In the genomic region with DNA sequence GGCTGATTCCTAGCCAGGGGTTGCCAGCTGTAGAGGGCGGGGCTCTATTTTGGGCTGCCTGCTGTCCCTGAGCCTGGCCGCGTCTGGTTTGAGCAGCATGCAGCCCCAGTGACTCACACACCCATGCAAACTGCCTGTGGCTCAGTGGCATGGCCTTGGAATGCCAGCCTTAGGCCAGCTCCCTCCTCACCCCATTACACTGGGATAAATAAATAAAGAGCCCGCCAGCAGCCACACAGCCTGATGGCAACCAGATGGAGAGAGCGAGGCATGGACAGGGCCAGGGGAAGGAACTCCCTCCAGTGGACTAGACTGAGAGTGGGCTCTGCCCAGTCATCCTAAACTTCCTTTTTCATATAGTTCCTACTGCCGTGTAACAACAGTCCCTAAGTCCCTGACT, we compare ENCODE assay signal across 13 cellular contexts. TPM values are rescaled to one million over a fixed set of nuclear protein-coding genes. Genes with fewer than 3 reads are reported as not detected.
DNase-seq lines count a peak whose midpoint lies in the region; FAIRE-seq and TF ChIP-seq lines count a peak whose summit lies in the region.
"Had no signal": no experiment of that assay in that cellular context is flagged by ENCODE, and none has a peak within 500 bp of the region (broad histone marks: within the 10 kb centered on the region; RNA-seq: fewer than 3 reads in every experiment).

No MANE protein-coding gene starts in this region.

- H2AFZ ChIP-seq in SK-N-SH (ENCODE audit: low read depth) (no peak overlapping the region), fibroblast of lung (ENCODE audit: low read length) (no peak overlapping the region)

- 70% methylated on average over 6 of the region's 6 CpGs for WGBS in SK-N-SH (ENCODE audit: low lambda C conversion rate)

- H3K79me2 ChIP-seq in SK-N-SH (ENCODE audit: insufficient read depth), result no peaks in the 10 kb centered on the region
- H3K79me2 ChIP-seq in fibroblast of lung (ENCODE audit: control insufficient read depth, insufficient read depth, low read length), result no peaks in the 10 kb centered on the region

- peaks cover 8 to 10% of the 10 kb centered on the region in 2 experiments; a peak in 1 of 4 replicates for H3K4me1 ChIP-seq in SK-N-SH (ENCODE audit: control insufficient read depth in 1 of 2, insufficient read depth in 2 of 2, low read depth in 1 of 2, low read length in 1 of 2)
- peaks cover 4% of the 10 kb centered on the region for H3K4me1 ChIP-seq in fibroblast of lung (ENCODE audit: control insufficient read depth, extremely low read depth, insufficient read depth, low read length)

- H3K27ac ChIP-seq in SK-N-SH (ENCODE audit: low read depth in 2 of 2, low read length in 1 of 2) (peak overlapping the region in 1 of 2 experiments; percentile 19; a peak in 2 of 4 replicates), fibroblast of lung (ENCODE audit: insufficient read depth, low read length) (no peak overlapping the region)
- H3K27ac ChIP-seq: Peyer's patch had no signal

- H3K27me3 ChIP-seq in SK-N-SH (ENCODE audit: insufficient read depth) (no peaks in the 10 kb centered on the region), fibroblast of lung (ENCODE audit: control insufficient read depth, insufficient read depth, low read length) (no peaks in the 10 kb centered on the region)
- H3K27me3 ChIP-seq: Peyer's patch had no signal

- CTCF ChIA-PET in SK-N-SH (lab: Yijun Ruan, JAX), result interaction anchor here (1.0 to 10.8 kb wide), 8 partner anchors 12 to 162 kb away, joined by 3 to 75 read pairs (median 6); no protein-coding TSS in a partner anchor

- 0 out of 2 replicates have a peak, but pooled peaks cover 3% of the 10 kb centered on the region for H4K20me1 ChIP-seq in SK-N-SH (ENCODE audit: insufficient read depth)
- H4K20me1 ChIP-seq in fibroblast of lung (ENCODE audit: control insufficient read depth, extremely low read depth, insufficient read depth, low read length), result no peaks in the 10 kb centered on the region

- TF ChIP-seq EP300 in SK-N-SH (IDR thresholded peaks at IDR 0.05; ENCODE audit: borderline replicate concordance in 1 of 2, low read depth in 1 of 2, low read length in 1 of 2), result no peak

- peaks cover 26 to 35% of the 10 kb centered on the region in 2 experiments for H3K36me3 ChIP-seq in SK-N-SH (replicated peaks in 1 of 2; ENCODE audit: control insufficient read depth in 1 of 2, insufficient read depth in 2 of 2, low read length in 1 of 2)
- H3K36me3 ChIP-seq in fibroblast of lung (ENCODE audit: control insufficient read depth, insufficient read depth, low read length), result no peaks in the 10 kb centered on the region

- FAIRE-seq in H54 (lab: Jason Lieb, UNC), result peak; percentile 97
- FAIRE-seq: frontal cortex had no signal

- H3K9me2 ChIP-seq in SK-N-SH, result no peaks in the 10 kb centered on the region

- H3K9ac ChIP-seq in SK-N-SH, result no peak overlapping the region
- no peak overlapping the region for H3K9ac ChIP-seq in fibroblast of lung (ENCODE audit: insufficient read depth, low read length)

- POLR2A ChIA-PET in SK-N-SH (lab: Yijun Ruan, JAX), result interaction anchor here (1.0 kb wide), 1 partner anchor 145 kb away, joined by 4 read pairs; no protein-coding TSS in a partner anchor

- H3K4me2 ChIP-seq in SK-N-SH (no peak overlapping the region), fibroblast of lung (ENCODE audit: extremely low read depth, insufficient read depth, low read length) (peak overlapping the region; percentile 25)

- TF ChIP-seq CTCF in SK-N-SH (IDR thresholded peaks at IDR 0.05) (peak; percentile 38; the same call in 1 of the 2 replicates), fibroblast of lung (conservative IDR thresholded peaks at IDR 0.05 in 1 of 2, IDR thresholded peaks at IDR 0.05 in 1 of 2; ENCODE audit: low read depth in 1 of 2, low read length in 2 of 2) (peak; percentile 42 to 66)

- DNase-seq in H54 (ENCODE audit: insufficient read length, low spot score) (peak; percentile 90), SK-N-SH (peak; percentile 48), fibroblast of lung (ENCODE audit: low read depth in 2 of 2) (peak; percentile 82 to 92), smooth muscle cell of the brain vasculature (ENCODE audit: low read depth, low spot score) (peak; percentile 57), dermis blood vessel endothelial cell (no peak), NCI-H1048 (lab: John Stamatoyannopoulos, UW) (no peak), NCI-H510A treated with DMSO at 0.1 percent for 48 hours (lab: John Stamatoyannopoulos, UW) (no peak)
- DNase-seq: activated CD4-positive, alpha-beta T cell treated with anti-CD3 and anti-CD28 coated beads, Interleukin-2, amount 50 U/mL, for 48 hours; NCI-H187; Peyer's patch; right cardiac atrium had no signal

- no peak for TF ChIP-seq POLR2A in H54 (IDR thresholded peaks at IDR 0.05; ENCODE audit: low read depth, low read length)

- no peak for TF ChIP-seq RAD21 in SK-N-SH (IDR thresholded peaks at IDR 0.05; ENCODE audit: low read length)

- H3F3A ChIP-seq in SK-N-SH (replicated peaks; ENCODE audit: insufficient read depth), result no peaks in the 10 kb centered on the region

- H3K4me3 ChIP-seq in SK-N-SH (ENCODE audit: low read depth in 2 of 2, low read length in 1 of 2) (no peak overlapping the region), fibroblast of lung (replicated peaks in 1 of 4; ENCODE audit: control extremely low read depth in 1 of 4, insufficient read depth in 1 of 4, low read depth in 3 of 4, low read length in 4 of 4) (no peak overlapping the region)
- H3K4me3 ChIP-seq: lung, Peyer's patch had no signal

- H3K9me3 ChIP-seq in SK-N-SH (no peaks in the 10 kb centered on the region), fibroblast of lung (ENCODE audit: control insufficient read depth, insufficient read depth, low read depth, low read length) (no peaks in the 10 kb centered on the region)
- H3K9me3 ChIP-seq: Peyer's patch had no signal

TF ChIP-seq in SK-N-SH, 30 proteins besides CTCF, POLR2A, EP300 and RAD21 (continues in another document):
- TF ChIP-seq FOXM1 (IDR thresholded peaks at IDR 0.05; ENCODE audit: low read depth) (no peak), REST (IDR thresholded peaks at IDR 0.05; ENCODE audit: low read depth, low read length) (no peak), FOSL2 (IDR thresholded peaks at IDR 0.05; ENCODE audit: borderline replicate concordance, low read depth) (peak; percentile 55; the same call in 1 of the 2 replicates), SIN3A (IDR thresholded peaks at IDR 0.05; ENCODE audit: borderline replicate concordance, low read depth, low read length) (peak; percentile 56; the same call in 1 of the 2 replicates)

RNA-seq across cellular contexts. Expression of gene NHEJ1, which starts 18.3 kb away (rescaled TPM):
- polyA plus RNA-seq in SK-N-SH (2012; rRNA removed) (16.3 and 21.0 TPM in 2 replicates), fibroblast of lung (22.3 and 24.8 TPM in 2 replicates)
- 14.2 and 16.0 TPM in 2 replicates for polyA plus RNA-seq in SK-N-SH (2012; cell fraction: cytosol; rRNA removed)
- polyA plus RNA-seq in SK-N-SH (2012; cell fraction: nucleus; rRNA removed), result 12.6 and 24.6 TPM in 2 replicates
- total RNA-seq in fibroblast of lung (20.3 and 22.1 TPM in 2 replicates), dermis blood vessel endothelial cell (25.7 and 28.8 TPM in 2 replicates)
- polyA plus RNA-seq in fibroblast of lung (2012), result 13.8 and 15.4 TPM in 2 replicates
- 45.8 and 106 TPM in 2 replicates for polyA minus RNA-seq in fibroblast of lung (ENCODE audit: low replicate concordance)

RNA-seq across cellular contexts. Expression of gene SLC23A3, which starts 27.5 kb away (rescaled TPM):
- polyA plus RNA-seq in SK-N-SH (2012; rRNA removed) (2.1 and 3.5 TPM in 2 replicates), fibroblast of lung (0.29 and 0.52 TPM in 2 replicates)
- polyA plus RNA-seq in SK-N-SH (2012; cell fraction: cytosol; rRNA removed), result 0.20 and 0.21 TPM in 2 replicates
- 25.9 and 27.5 TPM in 2 replicates for polyA plus RNA-seq in SK-N-SH (2012; cell fraction: nucleus; rRNA removed)
- total RNA-seq in fibroblast of lung (1.8 and 2.5 TPM in 2 replicates), dermis blood vessel endothelial cell (1.3 and 3.2 TPM in 2 replicates)
- polyA plus RNA-seq in fibroblast of lung (2012), result 0.16 and 0.54 TPM in 2 replicates
- 0.16 TPM in 1 of 2 replicates, not detected in the other for polyA minus RNA-seq in fibroblast of lung (ENCODE audit: low replicate concordance)

RNA-seq across cellular contexts. Expression of gene CNPPD1, which starts 34.4 kb away (rescaled TPM):
- polyA plus RNA-seq in SK-N-SH (2012; rRNA removed), result 75.9 and 84.1 TPM in 2 replicates
- polyA plus RNA-seq in SK-N-SH (2012; cell fraction: cytosol; rRNA removed), result 45.1 and 54.5 TPM in 2 replicates
- 127 and 136 TPM in 2 replicates for polyA plus RNA-seq in SK-N-SH (2012; cell fraction: nucleus; rRNA removed)
- total RNA-seq in fibroblast of lung, result 22.6 and 33.5 TPM in 2 replicates
- 42.2 and 49.4 TPM in 2 replicates for polyA plus RNA-seq in fibroblast of lung
- 40.9 and 51.1 TPM in 2 replicates for polyA plus RNA-seq in fibroblast of lung (2012)
- polyA minus RNA-seq in fibroblast of lung (ENCODE audit: low replicate concordance), result 22.7 and 36.5 TPM in 2 replicates
- 25.7 and 29.8 TPM in 2 replicates for total RNA-seq in dermis blood vessel endothelial cell

RNA-seq across cellular contexts. Expression of gene RETREG2, which starts 35.7 kb away (rescaled TPM):
- polyA plus RNA-seq in SK-N-SH (2012; rRNA removed), result 74.6 and 94.8 TPM in 2 replicates
- 54.7 and 75.7 TPM in 2 replicates for polyA plus RNA-seq in SK-N-SH (2012; cell fraction: cytosol; rRNA removed)
- polyA plus RNA-seq in SK-N-SH (2012; cell fraction: nucleus; rRNA removed), result 74.9 and 95.1 TPM in 2 replicates
- total RNA-seq in fibroblast of lung, result 88.7 and 95.3 TPM in 2 replicates
- 64.6 and 89.5 TPM in 2 replicates for polyA plus RNA-seq in fibroblast of lung
- polyA plus RNA-seq in fibroblast of lung (2012), result 52.1 and 70.1 TPM in 2 replicates
- 165 and 177 TPM in 2 replicates for polyA minus RNA-seq in fibroblast of lung (ENCODE audit: low replicate concordance)
- 64.1 and 75.4 TPM in 2 replicates for total RNA-seq in dermis blood vessel endothelial cell

Comparison
In these comparisons a context has a peak if more than half of its experiments do, and no peak if none do; other contexts are left out.
1. DNase-seq: peak in H54 (single experiment), SK-N-SH (single experiment), fibroblast of lung (2 of 2) and smooth muscle cell of the brain vasculature (single experiment); none in dermis blood vessel endothelial cell (single experiment), NCI-H1048 (single experiment) and NCI-H510A treated with DMSO at 0.1 percent for 48 hours (single experiment).